In genomic region chr2:156456616-156457015, GRCh38 we compare ENCODE assay signal across 9 cellular contexts. TPM values are rescaled to one million over a fixed set of nuclear protein-coding genes. Genes with fewer than 3 reads are reported as not detected.
DNase-seq lines count a peak whose midpoint lies in the region; ATAC-seq and FAIRE-seq lines count a peak whose summit lies in the region.
"Had no signal": no experiment of that assay in that cellular context is flagged by ENCODE, and none has a peak within 500 bp of the region (broad histone marks: within the 10 kb centered on the region; RNA-seq: fewer than 3 reads in every experiment).

No MANE protein-coding gene starts in this region.

- DNase-seq in RCC 7860 (ENCODE audit: low spot score) (peak; percentile 85), RKO (ENCODE audit: low spot score) (no peak), left ventricle myocardium superior (no peak), NCI-H2171 (lab: John Stamatoyannopoulos, UW) (no peak)
- no peak for DNase-seq in stimulated activated CD4-positive, alpha-beta T cell treated with anti-CD3 and anti-CD28 coated beads, Interleukin-2, amount 100 ng/mL, for 48 hours
- DNase-seq: activated CD4-positive, alpha-beta T cell treated with anti-CD3 and anti-CD28 coated beads for 1 hour had no signal

- H3K4me3 ChIP-seq in ACC112 (ENCODE audit: low read depth, low read length): no peak overlapping the region

- H2AFZ ChIP-seq in ACC112 (ENCODE audit: low read length, unreplicated experiment): no peak overlapping the region

- intact Hi-C loops in left ventricle myocardium superior (cut with micrococcal nuclease): no loop called here

- peaks cover 51% of the 10 kb centered on the region for H3K4me1 ChIP-seq in ACC112 (ENCODE audit: control insufficient read depth, insufficient read depth, low read length, unreplicated experiment)

- ATAC-seq in GM19035 (IDR thresholded peaks at IDR 0.05; ENCODE audit: unreplicated experiment) (peak; percentile 60), HG02798 (IDR thresholded peaks at IDR 0.05; ENCODE audit: poor library complexity, unreplicated experiment) (peak; percentile 77), left ventricle myocardium superior (no peak)

- peaks cover 79% of the 10 kb centered on the region for H3K79me2 ChIP-seq in ACC112 (ENCODE audit: control insufficient read depth, insufficient read depth, low read length, unreplicated experiment)

- FAIRE-seq in RCC 7860 (lab: Jason Lieb, UNC): peak; percentile 94

- no peaks in the 10 kb centered on the region for H3K27me3 ChIP-seq in ACC112 (ENCODE audit: insufficient read depth, low read length)

- H3K36me3 ChIP-seq in ACC112 (ENCODE audit: insufficient read depth, low read length): peaks cover 3% of the 10 kb centered on the region; the same call in 1 of the 2 replicates

- peak overlapping the region; percentile 83 for H3K27ac ChIP-seq in ACC112 (ENCODE audit: low read depth, low read length)

RNA-seq across cellular contexts. Expression of gene GPD2, which starts 20.4 kb away (rescaled TPM):
- total RNA-seq in left ventricle myocardium superior: 18.5 TPM
